Comparison of ENCODE assay signal across 1 cellular context in the genomic region with DNA sequence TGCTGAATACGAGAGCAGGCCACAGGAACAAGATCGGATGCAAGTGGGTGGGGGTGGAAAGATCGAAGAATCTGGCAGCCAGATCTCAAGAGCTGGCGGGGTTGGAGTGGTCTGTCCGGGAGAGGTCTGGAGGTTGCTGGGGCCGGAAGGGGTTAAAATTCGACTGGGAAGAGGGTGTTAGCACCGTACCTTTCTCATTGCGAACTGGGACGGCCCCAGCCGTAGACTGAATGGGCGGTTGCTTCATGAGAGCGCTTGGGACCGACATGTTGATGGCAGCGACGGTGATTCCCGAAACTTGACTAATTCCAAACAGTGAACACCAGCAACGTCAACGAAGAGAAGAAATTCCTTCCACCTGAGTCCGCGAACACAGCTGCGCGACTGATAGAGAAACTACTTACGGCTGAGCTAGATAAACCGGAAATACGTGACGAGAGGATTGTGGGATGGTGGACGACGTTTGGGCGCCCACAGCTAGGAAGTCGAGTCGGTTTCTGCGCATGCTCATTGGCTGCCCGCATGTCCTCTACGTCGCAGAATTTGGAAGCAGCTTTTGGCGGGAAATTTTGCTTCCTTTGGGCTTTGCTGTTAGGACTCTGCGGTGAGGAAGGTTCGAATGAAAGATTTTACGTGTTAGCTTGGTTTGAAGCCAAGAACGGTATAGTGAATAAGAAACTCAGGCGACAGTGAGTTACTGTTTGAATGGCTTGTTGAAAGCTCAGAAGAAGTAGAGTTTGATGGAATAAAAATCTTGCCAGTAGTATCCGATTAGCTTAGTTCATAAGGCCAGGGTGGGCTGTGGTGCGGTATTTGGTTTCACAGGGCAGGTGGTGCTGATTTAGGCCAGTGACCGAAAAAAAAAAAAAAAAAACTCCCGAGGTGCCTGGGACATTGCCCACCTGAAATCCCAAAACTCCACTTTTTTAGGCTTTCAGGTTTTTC.
TF ChIP-seq lines count a peak whose summit lies in the region.

MFAP1 (minus strand) TSS at position 389 of the 945 bp plus-strand sequence; CDS start at position 268, 121 bp downstream.

TF ChIP-seq in HepG2, 621 proteins besides CTCF, POLR2A, EP300 and RAD21 (continued from another document and continues in another):
- TF ChIP-seq, protein P1, sequence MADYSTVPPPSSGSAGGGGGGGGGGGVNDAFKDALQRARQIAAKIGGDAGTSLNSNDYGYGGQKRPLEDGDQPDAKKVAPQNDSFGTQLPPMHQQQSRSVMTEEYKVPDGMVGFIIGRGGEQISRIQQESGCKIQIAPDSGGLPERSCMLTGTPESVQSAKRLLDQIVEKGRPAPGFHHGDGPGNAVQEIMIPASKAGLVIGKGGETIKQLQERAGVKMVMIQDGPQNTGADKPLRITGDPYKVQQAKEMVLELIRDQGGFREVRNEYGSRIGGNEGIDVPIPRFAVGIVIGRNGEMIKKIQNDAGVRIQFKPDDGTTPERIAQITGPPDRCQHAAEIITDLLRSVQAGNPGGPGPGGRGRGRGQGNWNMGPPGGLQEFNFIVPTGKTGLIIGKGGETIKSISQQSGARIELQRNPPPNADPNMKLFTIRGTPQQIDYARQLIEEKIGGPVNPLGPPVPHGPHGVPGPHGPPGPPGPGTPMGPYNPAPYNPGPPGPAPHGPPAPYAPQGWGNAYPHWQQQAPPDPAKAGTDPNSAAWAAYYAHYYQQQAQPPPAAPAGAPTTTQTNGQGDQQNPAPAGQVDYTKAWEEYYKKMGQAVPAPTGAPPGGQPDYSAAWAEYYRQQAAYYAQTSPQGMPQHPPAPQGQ (CRISPR knock-in tag; IDR thresholded peaks at IDR 0.05; ENCODE audit: borderline replicate concordance), result no peak
- TF ChIP-seq IRX3 (CRISPR knock-in tag; IDR thresholded peaks at IDR 0.05; ENCODE audit: borderline replicate concordance, low read depth) (no peak), KDM5A (IDR thresholded peaks at IDR 0.05; ENCODE audit: borderline replicate concordance, low read length) (peak; percentile 73), ATRX (CRISPR knock-in tag; IDR thresholded peaks at IDR 0.05; ENCODE audit: borderline replicate concordance) (no peak), CCDC6 (CRISPR knock-in tag; IDR thresholded peaks at IDR 0.05) (no peak; the same call in 1 of the 2 replicates), ZNF207 (IDR thresholded peaks at IDR 0.05; ENCODE audit: borderline replicate concordance) (no peak), TBX3 (IDR thresholded peaks at IDR 0.05; ENCODE audit: borderline replicate concordance) (no peak), ZNF407 (CRISPR knock-in tag; IDR thresholded peaks at IDR 0.05; ENCODE audit: not compliant biosample characterization) (no peak), ZNF432 (CRISPR knock-in tag; IDR thresholded peaks at IDR 0.05; ENCODE audit: borderline replicate concordance) (no peak), KLF6 (CRISPR knock-in tag; IDR thresholded peaks at IDR 0.05) (no peak), NCOR1 (IDR thresholded peaks at IDR 0.05; ENCODE audit: borderline replicate concordance, low read length) (no peak), NFKBIZ (CRISPR knock-in tag; IDR thresholded peaks at IDR 0.05) (no peak), GABPA (IDR thresholded peaks at IDR 0.05; ENCODE audit: low read depth, low read length) (peak; percentile 78), GABPA (CRISPR knock-in tag; IDR thresholded peaks at IDR 0.05; ENCODE audit: low read depth) (peak; percentile 97), PHF21A (CRISPR knock-in tag; IDR thresholded peaks at IDR 0.05) (peak; percentile 64), ETV6 (CRISPR knock-in tag; conservative IDR thresholded peaks at IDR 0.05) (0 out of 2 replicates have a peak, but pooled peaks have one; percentile 23), ZNF513 (CRISPR knock-in tag; conservative IDR thresholded peaks at IDR 0.05) (no peak), ZNF790 (CRISPR knock-in tag; IDR thresholded peaks at IDR 0.05; ENCODE audit: borderline replicate concordance) (no peak), ARNTL (CRISPR knock-in tag; IDR thresholded peaks at IDR 0.05) (0 out of 2 replicates have a peak, but pooled peaks have one; percentile 19), CEBPG (CRISPR knock-in tag; IDR thresholded peaks at IDR 0.05) (peak; percentile 28), ZNF776 (CRISPR knock-in tag; IDR thresholded peaks at IDR 0.05) (no peak), ZNF12 (CRISPR knock-in tag; IDR thresholded peaks at IDR 0.05) (no peak; the same call in 1 of the 2 replicates), IRF2 (CRISPR knock-in tag; IDR thresholded peaks at IDR 0.05) (peak; percentile 81), HMGA1 (CRISPR knock-in tag; conservative IDR thresholded peaks at IDR 0.05) (no peak), ATF1 (CRISPR knock-in tag; IDR thresholded peaks at IDR 0.05) (peak; percentile 92), ZNF746 (CRISPR knock-in tag; IDR thresholded peaks at IDR 0.05) (no peak), ZNF343 (CRISPR knock-in tag; IDR thresholded peaks at IDR 0.05) (no peak), SIN3A (IDR thresholded peaks at IDR 0.05; ENCODE audit: borderline replicate concordance, low read depth, low read length) (peak; percentile 94), CREB1 (IDR thresholded peaks at IDR 0.05) (peak; percentile 89), CREB1 (CRISPR knock-in tag; IDR thresholded peaks at IDR 0.05) (peak; percentile 94), KLF9 (CRISPR knock-in tag; IDR thresholded peaks at IDR 0.05; ENCODE audit: low read depth) (peak; percentile 60; the same call in 1 of the 2 replicates), ZNF160 (CRISPR knock-in tag; IDR thresholded peaks at IDR 0.05) (no peak), ZNF124 (CRISPR knock-in tag; IDR thresholded peaks at IDR 0.05) (peak; percentile 59; the same call in 1 of the 2 replicates), BHLHE40 (IDR thresholded peaks at IDR 0.05; ENCODE audit: low read length) (no peak), ZNF367 (CRISPR knock-in tag; IDR thresholded peaks at IDR 0.05; ENCODE audit: borderline replicate concordance) (no peak), MTA1 (CRISPR knock-in tag; IDR thresholded peaks at IDR 0.05; ENCODE audit: borderline replicate concordance) (no peak; the same call in 1 of the 2 replicates), MED8 (CRISPR knock-in tag; IDR thresholded peaks at IDR 0.05; ENCODE audit: insufficient replicate concordance) (no peak)
- TF ChIP-seq, protein P2, sequence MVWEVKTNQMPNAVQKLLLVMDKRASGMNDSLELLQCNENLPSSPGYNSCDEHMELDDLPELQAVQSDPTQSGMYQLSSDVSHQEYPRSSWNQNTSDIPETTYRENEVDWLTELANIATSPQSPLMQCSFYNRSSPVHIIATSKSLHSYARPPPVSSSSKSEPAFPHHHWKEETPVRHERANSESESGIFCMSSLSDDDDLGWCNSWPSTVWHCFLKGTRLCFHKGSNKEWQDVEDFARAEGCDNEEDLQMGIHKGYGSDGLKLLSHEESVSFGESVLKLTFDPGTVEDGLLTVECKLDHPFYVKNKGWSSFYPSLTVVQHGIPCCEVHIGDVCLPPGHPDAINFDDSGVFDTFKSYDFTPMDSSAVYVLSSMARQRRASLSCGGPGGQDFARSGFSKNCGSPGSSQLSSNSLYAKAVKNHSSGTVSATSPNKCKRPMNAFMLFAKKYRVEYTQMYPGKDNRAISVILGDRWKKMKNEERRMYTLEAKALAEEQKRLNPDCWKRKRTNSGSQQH (CRISPR knock-in tag; IDR thresholded peaks at IDR 0.05; ENCODE audit: low read depth), result peak; percentile 93
- TF ChIP-seq, protein P3, sequence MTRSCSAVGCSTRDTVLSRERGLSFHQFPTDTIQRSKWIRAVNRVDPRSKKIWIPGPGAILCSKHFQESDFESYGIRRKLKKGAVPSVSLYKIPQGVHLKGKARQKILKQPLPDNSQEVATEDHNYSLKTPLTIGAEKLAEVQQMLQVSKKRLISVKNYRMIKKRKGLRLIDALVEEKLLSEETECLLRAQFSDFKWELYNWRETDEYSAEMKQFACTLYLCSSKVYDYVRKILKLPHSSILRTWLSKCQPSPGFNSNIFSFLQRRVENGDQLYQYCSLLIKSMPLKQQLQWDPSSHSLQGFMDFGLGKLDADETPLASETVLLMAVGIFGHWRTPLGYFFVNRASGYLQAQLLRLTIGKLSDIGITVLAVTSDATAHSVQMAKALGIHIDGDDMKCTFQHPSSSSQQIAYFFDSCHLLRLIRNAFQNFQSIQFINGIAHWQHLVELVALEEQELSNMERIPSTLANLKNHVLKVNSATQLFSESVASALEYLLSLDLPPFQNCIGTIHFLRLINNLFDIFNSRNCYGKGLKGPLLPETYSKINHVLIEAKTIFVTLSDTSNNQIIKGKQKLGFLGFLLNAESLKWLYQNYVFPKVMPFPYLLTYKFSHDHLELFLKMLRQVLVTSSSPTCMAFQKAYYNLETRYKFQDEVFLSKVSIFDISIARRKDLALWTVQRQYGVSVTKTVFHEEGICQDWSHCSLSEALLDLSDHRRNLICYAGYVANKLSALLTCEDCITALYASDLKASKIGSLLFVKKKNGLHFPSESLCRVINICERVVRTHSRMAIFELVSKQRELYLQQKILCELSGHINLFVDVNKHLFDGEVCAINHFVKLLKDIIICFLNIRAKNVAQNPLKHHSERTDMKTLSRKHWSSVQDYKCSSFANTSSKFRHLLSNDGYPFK (CRISPR knock-in tag; IDR thresholded peaks at IDR 0.05; ENCODE audit: borderline replicate concordance), result peak; percentile 57; the same call in 1 of the 2 replicates
- TF ChIP-seq, protein P4, sequence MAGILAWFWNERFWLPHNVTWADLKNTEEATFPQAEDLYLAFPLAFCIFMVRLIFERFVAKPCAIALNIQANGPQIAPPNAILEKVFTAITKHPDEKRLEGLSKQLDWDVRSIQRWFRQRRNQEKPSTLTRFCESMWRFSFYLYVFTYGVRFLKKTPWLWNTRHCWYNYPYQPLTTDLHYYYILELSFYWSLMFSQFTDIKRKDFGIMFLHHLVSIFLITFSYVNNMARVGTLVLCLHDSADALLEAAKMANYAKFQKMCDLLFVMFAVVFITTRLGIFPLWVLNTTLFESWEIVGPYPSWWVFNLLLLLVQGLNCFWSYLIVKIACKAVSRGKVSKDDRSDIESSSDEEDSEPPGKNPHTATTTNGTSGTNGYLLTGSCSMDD (CRISPR knock-in tag; IDR thresholded peaks at IDR 0.05), result no peak
- TF ChIP-seq, protein P5, sequence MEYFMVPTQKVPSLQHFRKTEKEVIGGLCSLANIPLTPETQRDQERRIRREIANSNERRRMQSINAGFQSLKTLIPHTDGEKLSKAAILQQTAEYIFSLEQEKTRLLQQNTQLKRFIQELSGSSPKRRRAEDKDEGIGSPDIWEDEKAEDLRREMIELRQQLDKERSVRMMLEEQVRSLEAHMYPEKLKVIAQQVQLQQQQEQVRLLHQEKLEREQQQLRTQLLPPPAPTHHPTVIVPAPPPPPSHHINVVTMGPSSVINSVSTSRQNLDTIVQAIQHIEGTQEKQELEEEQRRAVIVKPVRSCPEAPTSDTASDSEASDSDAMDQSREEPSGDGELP (IDR thresholded peaks at IDR 0.05; ENCODE audit: borderline replicate concordance, low read depth), result peak; percentile 88
